Comparison of ENCODE assay signal across 7 cellular contexts in the genomic region with DNA sequence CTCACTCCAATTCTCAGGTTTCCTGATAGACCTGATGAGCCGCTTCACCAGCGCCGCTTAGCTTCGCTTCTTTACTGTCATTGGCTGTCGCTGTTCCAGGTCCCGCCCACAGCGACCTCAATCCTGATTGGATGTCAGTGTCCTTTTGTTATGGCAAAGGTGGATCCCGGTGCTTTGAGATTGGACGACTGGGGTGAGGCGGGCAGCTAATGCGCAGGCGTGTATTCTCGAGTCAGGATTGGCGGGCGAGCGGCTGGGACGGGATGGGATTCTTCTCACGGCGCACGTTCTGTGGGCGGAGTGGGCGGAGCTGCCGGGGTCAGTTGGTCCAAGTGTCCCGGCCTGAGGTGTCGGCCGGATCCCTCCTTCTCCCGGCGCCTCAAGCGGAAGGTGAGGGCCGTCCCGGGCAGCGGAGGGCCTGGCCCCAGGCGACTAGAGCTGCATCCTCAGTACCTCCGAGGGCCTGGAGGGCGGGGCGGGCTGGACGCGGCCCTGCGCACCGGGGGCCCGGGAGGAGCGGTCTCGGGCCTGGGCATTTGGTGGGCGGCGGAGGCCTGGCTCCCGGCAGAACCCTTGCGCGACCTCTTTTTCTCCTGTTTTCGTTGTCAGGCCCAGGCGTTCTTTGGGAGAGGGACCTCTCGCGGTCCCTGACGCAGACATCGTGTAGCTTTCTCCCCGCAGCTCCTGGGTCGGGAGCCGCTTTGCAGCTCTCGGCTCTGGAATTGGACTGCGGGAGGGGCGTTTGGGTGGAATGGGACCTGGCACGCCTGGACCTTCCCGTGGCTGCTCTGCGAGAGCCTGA. TPM values are rescaled to one million over a fixed set of nuclear protein-coding genes. Genes with fewer than 3 reads are reported as not detected.
DNase-seq lines count a peak whose midpoint lies in the region; ATAC-seq and TF ChIP-seq lines count a peak whose summit lies in the region.

Gene SCOC, plus strand, starts transcription at position 319 of the 802 bp plus-strand sequence. CDS start 5,525 bp downstream, outside the sequence.

- intact Hi-C loops in gastrocnemius medialis (cut with DNase I; ENCODE audit: low total_unique reads) = loop anchor here (2.0 to 5.0 kb wide), 3 partner anchors 66 to 641 kb away; partner anchors contain the start of gene ELMOD2

- ATAC-seq in GM18519 (IDR thresholded peaks at IDR 0.05; ENCODE audit: low FRiP score, unreplicated experiment) (peak; percentile 84), HG03060 (IDR thresholded peaks at IDR 0.05; ENCODE audit: low read depth, unreplicated experiment) (peak; percentile 85), gastrocnemius medialis (peak; percentile 99 to 100)

- DNase-seq in NCI-H2107 (lab: John Stamatoyannopoulos, UW) = peak; percentile 85
- DNase-seq in UCSD-AML1 (lab: John Stamatoyannopoulos, UW; ENCODE audit: unreplicated experiment) = peak; percentile 98
- DNase-seq in brain microvascular endothelial cell = peak; percentile 100
- DNase-seq in iPS DF 6.9 (ENCODE audit: low read depth, low spot score) = peak; percentile 97
- peak; percentile 99 to 100 for DNase-seq in gastrocnemius medialis

- WGBS in iPS DF 6.9 (ENCODE audit: insufficient coverage, insufficient read length) = no CpG with 5 or more reads among the region's 63 CpGs

- in situ Hi-C loops in brain microvascular endothelial cell (cut with HindIII; ENCODE audit: low pct_ligation_motif_present, low sequenced_read_pairs) = no loop called here
- in situ Hi-C loops in gastrocnemius medialis (cut with MboI; ENCODE audit: low sequenced_read_pairs in 4 of 4) = loop anchor here in 3 of 4 donors (10.0 to 25.0 kb wide), 5 partner anchors 151 to 636 kb away; partner anchors contain the start of gene ELMOD2 (in 2 of the 3)

- H3K36me3 ChIP-seq in brain microvascular endothelial cell (replicated peaks) (no peaks in the 10 kb centered on the region), iPS DF 6.9 (ENCODE audit: control insufficient read depth, insufficient read depth, low read length) (no peaks in the 10 kb centered on the region), gastrocnemius medialis (no peaks in the 10 kb centered on the region)

- no peak for TF ChIP-seq CTCF in brain microvascular endothelial cell (IDR thresholded peaks at IDR 0.05; ENCODE audit: low read depth, low read length, missing control alignments)
- no peak for TF ChIP-seq CTCF in gastrocnemius medialis (IDR thresholded peaks at IDR 0.05 in 4 of 5, conservative IDR thresholded peaks at IDR 0.05 in 1 of 5)

- H3K27ac ChIP-seq in brain microvascular endothelial cell (peak within 1 kb of the TSS; percentile 82), iPS DF 6.9 (ENCODE audit: low read length) (no peak within 1 kb of the TSS), gastrocnemius medialis (peak within 1 kb of the TSS; percentile 86 to 96 (median 92))

- TF ChIP-seq POLR2A in gastrocnemius medialis (IDR thresholded peaks at IDR 0.05) = peak; percentile 77 to 78

- H3K9me3 ChIP-seq in iPS DF 6.9 (ENCODE audit: control insufficient read depth, insufficient read depth, low read length) (no peaks in the 10 kb centered on the region), gastrocnemius medialis (no peaks in the 10 kb centered on the region)

- H3K4me1 ChIP-seq in iPS DF 6.9 (ENCODE audit: control insufficient read depth, insufficient read depth, low read length) (no peaks in the 10 kb centered on the region; the same call in 1 of the 2 replicates), gastrocnemius medialis (peaks cover 28 to 39% of the 10 kb centered on the region in 2 donors)

- H3K4me3 ChIP-seq in brain microvascular endothelial cell (ENCODE audit: low read depth, low read length) (peak within 1 kb of the TSS; percentile 78), iPS DF 6.9 (ENCODE audit: low read length) (peak within 1 kb of the TSS; percentile 74; the same call in 1 of the 2 replicates), gastrocnemius medialis (peak within 1 kb of the TSS; percentile 70 to 97 (median 80))

- H3K27me3 ChIP-seq in brain microvascular endothelial cell (replicated peaks) (no peaks in the 10 kb centered on the region), iPS DF 6.9 (ENCODE audit: control insufficient read depth, insufficient read depth, low read length) (no peaks in the 10 kb centered on the region), gastrocnemius medialis (no peaks in the 10 kb centered on the region)

RNA-seq across cellular contexts. Expression of gene SCOC, which starts in this region (rescaled TPM):
- total RNA-seq in gastrocnemius medialis = 10 to 100 TPM; 21.5 to 36.6 (median 30.6) TPM
